In genomic region chr18:30057398-30057797, GRCh38 we compare ENCODE assay signal across 24 cellular contexts.
"Had no signal": no experiment of that assay in that cellular context is flagged by ENCODE, and none has a peak within 500 bp of the region (broad histone marks: within the 10 kb centered on the region; RNA-seq: fewer than 3 reads in every experiment).

No MANE protein-coding gene starts in this region.

- H3K36me3 Mint-ChIP-seq: immature natural killer cell, mesothelial cell of epicardium, naive B cell had no signal

- H3K4me3 ChIP-seq: colonic mucosa, esophagus muscularis mucosa, gastroesophageal sphincter, heart left ventricle, hepatocyte, left lung, lower lobe of right lung, mucosa of descending colon had no signal

- H2AFZ ChIP-seq: hepatocyte had no signal

- ATAC-seq: effector memory CD8-positive, alpha-beta T cell; foreskin keratinocyte; gastroesophageal sphincter; heart left ventricle; left cardiac atrium; left lung; left ventricle myocardium superior; lower lobe of right lung; mucosa of descending colon had no signal

- H3K9me3 ChIP-seq: colonic mucosa, esophagus muscularis mucosa, gastroesophageal sphincter, heart left ventricle, left lung, lower lobe of right lung had no signal

- H3K4me2 ChIP-seq: hepatocyte had no signal

- H3K36me3 ChIP-seq: colonic mucosa, esophagus muscularis mucosa, gastroesophageal sphincter, heart left ventricle, left lung, lower lobe of right lung had no signal

- FAIRE-seq: endometrium, frontal cortex had no signal

- H3K27ac ChIP-seq: colonic mucosa, esophagus muscularis mucosa, foreskin keratinocyte, gastroesophageal sphincter, heart left ventricle, hepatocyte, left lung, lower lobe of right lung had no signal

- H3K27me3 ChIP-seq: colonic mucosa, esophagus muscularis mucosa, foreskin keratinocyte, gastroesophageal sphincter, heart left ventricle, hepatocyte, left lung had no signal

- H3K27ac Mint-ChIP-seq: dendritic cell treated with granulocyte-macrophage colony-stimulating factor and Interleukin-4, amounts not matched to agents 40 ng/mL and 50 ng/mL, for 4 days; effector memory CD8-positive, alpha-beta T cell; endodermal cell; immature natural killer cell; mesothelial cell of epicardium; naive B cell had no signal

- H3K27me3 Mint-ChIP-seq: dendritic cell treated with granulocyte-macrophage colony-stimulating factor and Interleukin-4, amounts not matched to agents 40 ng/mL and 50 ng/mL, for 4 days; effector memory CD8-positive, alpha-beta T cell; naive B cell had no signal

- H3K4me1 ChIP-seq: colonic mucosa, esophagus muscularis mucosa, foreskin keratinocyte, gastroesophageal sphincter, heart left ventricle, left lung, lower lobe of right lung had no signal

- DNase-seq: colonic mucosa; cortex of kidney; effector CD8-positive, alpha-beta T cell; effector memory CD8-positive, alpha-beta T cell; endodermal cell; foreskin keratinocyte; heart left ventricle; hypothalamus; immature natural killer cell; islet precursor cell; left cardiac atrium; left lung; left ventricle myocardium superior; lower lobe of right lung; mesenchymal stem cell; mucosa of descending colon; naive B cell had no signal

- H3K4me3 Mint-ChIP-seq: dendritic cell treated with granulocyte-macrophage colony-stimulating factor and Interleukin-4, amounts not matched to agents 40 ng/mL and 50 ng/mL, for 4 days; effector memory CD8-positive, alpha-beta T cell; endodermal cell; immature natural killer cell; mesothelial cell of epicardium had no signal

- H3K79me2 ChIP-seq: hepatocyte had no signal

- H3K4me1 Mint-ChIP-seq: endodermal cell, immature natural killer cell, naive B cell had no signal

- H3K9me3 Mint-ChIP-seq: endodermal cell, mesothelial cell of epicardium had no signal
